Comparison of ENCODE assay signal across 24 cellular contexts in the genomic region with DNA sequence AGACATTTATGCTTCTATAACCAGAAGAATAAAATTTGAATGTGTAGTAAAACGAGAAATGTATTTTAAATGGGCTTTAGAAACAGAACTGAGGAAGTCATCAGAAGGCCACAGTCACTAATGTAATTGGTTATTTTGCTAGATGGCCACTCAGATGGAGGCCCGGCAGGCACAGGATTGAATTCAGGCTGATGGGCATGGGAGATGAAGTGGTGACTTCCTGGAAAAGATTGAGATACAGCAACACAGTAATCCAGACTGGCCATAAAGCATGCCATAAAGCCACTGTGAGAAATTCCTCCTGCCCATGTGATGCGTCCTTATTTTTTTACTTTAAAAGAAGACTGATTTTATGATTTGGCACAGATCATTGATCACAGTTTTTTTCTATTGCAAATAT.
"Had no signal": no experiment of that assay in that cellular context is flagged by ENCODE, and none has a peak within 500 bp of the region (broad histone marks: within the 10 kb centered on the region; RNA-seq: fewer than 3 reads in every experiment).

No MANE protein-coding gene starts in this region.

- H3K4me3 ChIP-seq: colonic mucosa, coronary artery, dorsolateral prefrontal cortex, esophagus muscularis mucosa, esophagus squamous epithelium, gastrocnemius medialis, gastroesophageal sphincter, heart left ventricle, heart right ventricle had no signal

- H3K27me3 ChIP-seq: colonic mucosa, esophagus muscularis mucosa, esophagus squamous epithelium, gastrocnemius medialis, gastroesophageal sphincter, heart left ventricle, heart right ventricle had no signal

- DNase-seq: colonic mucosa; cortex of kidney; dermis blood vessel endothelial cell; dorsolateral prefrontal cortex; effector CD4-positive, alpha-beta T cell; effector CD8-positive, alpha-beta T cell; effector memory CD4-positive, alpha-beta T cell; effector memory CD8-positive, alpha-beta T cell; endodermal cell; erythroblast; esophagus squamous epithelium; foreskin fibroblast; foreskin keratinocyte; foreskin melanocyte; gastrocnemius medialis; glutamatergic neuron; head of caudate nucleus; heart left ventricle; heart right ventricle had no signal

- H3K27ac ChIP-seq: colonic mucosa, coronary artery, dorsolateral prefrontal cortex, epithelial cell of prostate, esophagus muscularis mucosa, esophagus squamous epithelium, foreskin keratinocyte, gastrocnemius medialis, gastroesophageal sphincter, heart left ventricle, heart right ventricle had no signal

- ATAC-seq: effector memory CD8-positive, alpha-beta T cell; esophagus mucosa; foreskin keratinocyte; gastrocnemius medialis; gastroesophageal sphincter; heart left ventricle; heart right ventricle had no signal

- H3K4me1 ChIP-seq: colonic mucosa, esophagus muscularis mucosa, esophagus squamous epithelium, foreskin keratinocyte, gastrocnemius medialis, gastroesophageal sphincter, heart left ventricle had no signal

- H3K36me3 ChIP-seq: colonic mucosa, esophagus muscularis mucosa, esophagus squamous epithelium, gastrocnemius medialis, gastroesophageal sphincter, heart left ventricle, heart right ventricle had no signal

- H3K9me3 ChIP-seq: colonic mucosa, esophagus muscularis mucosa, esophagus squamous epithelium, gastrocnemius medialis, gastroesophageal sphincter, heart left ventricle, heart right ventricle had no signal
